26 cellular contexts compared by ENCODE assay signal in genomic region chr5:17090839-17091238, GRCh38.
"Had no signal": no experiment of that assay in that cellular context is flagged by ENCODE, and none has a peak within 500 bp of the region (broad histone marks: within the 10 kb centered on the region; RNA-seq: fewer than 3 reads in every experiment).

No MANE protein-coding gene starts in this region.

- DNase-seq: activated CD4-positive, alpha-beta T cell treated with anti-CD3 and anti-CD28 coated beads, Interleukin-2, amount 10 ng/mL, durations not matched to agents 7 days and 5 days; activated CD8-positive, alpha-beta memory T cell treated with anti-CD3 and anti-CD28 coated beads, Interleukin-2, amount 10 ng/mL, durations not matched to agents 7 days and 5 days; activated CD8-positive, alpha-beta T cell treated with anti-CD3 and anti-CD28 coated beads for 36 hours; activated effector memory CD4-positive, alpha-beta T cell treated with anti-CD3 and anti-CD28 coated beads, Interleukin-2, amount 50 U/mL, for 16 hours; activated naive CD4-positive, alpha-beta T cell treated with anti-CD3 and anti-CD28 coated beads, Interleukin-2, amount 10 ng/mL, durations not matched to agents 7 days and 5 days; activated T-cell treated with anti-CD3 and anti-CD28 coated beads for 4 hours; amygdala; colonic mucosa; endodermal cell; esophagus squamous epithelium; gastrocnemius medialis; hypothalamus; left ventricle myocardium superior; mammary epithelial cell; midbrain; ovary; psoas muscle; stimulated activated CD4-positive, alpha-beta T cell treated with anti-CD3 and anti-CD28 coated beads, Interleukin-4, amount 100 ng/mL, for 4 hours; stimulated activated naive CD8-positive, alpha-beta T cell treated with anti-CD3 and anti-CD28 coated beads, Interleukin-15, amount 100 ng/mL, for 72 hours; tibial artery had no signal

- H3K27ac ChIP-seq: colonic mucosa, esophagus squamous epithelium, gastrocnemius medialis, neutrophil, ovary, psoas muscle, right atrium auricular region, tibial artery, VCaP had no signal

- ATAC-seq: activated CD4-positive, CD25-positive, alpha-beta regulatory T cell treated with anti-CD3 and anti-CD28 coated beads, Interleukin-2, amount 50 U/mL, for 24 hours; activated CD8-positive, alpha-beta memory T cell treated with anti-CD3 and anti-CD28 coated beads, Interleukin-2, amount 10 ng/mL, durations not matched to agents 7 days and 5 days; activated CD8-positive, alpha-beta T cell treated with anti-CD3 and anti-CD28 coated beads for 36 hours; gastrocnemius medialis; left ventricle myocardium superior; natural killer cell treated with Interleukin-12 subunit alpha and Interleukin-12 subunit beta and Interleukin-15 and Interleukin-18, amount 100 ng/mL, for 72 hours; psoas muscle; stimulated activated naive CD8-positive, alpha-beta T cell treated with anti-CD3 and anti-CD28 coated beads, Interleukin-15, amount 100 ng/mL, for 72 hours had no signal

- H3K4me1 ChIP-seq: colonic mucosa, gastrocnemius medialis, psoas muscle, right atrium auricular region had no signal

- H3K36me3 ChIP-seq: colonic mucosa, esophagus squamous epithelium, gastrocnemius medialis, neutrophil, ovary, right atrium auricular region, tibial artery had no signal

- H3K4me3 ChIP-seq: colonic mucosa, esophagus squamous epithelium, gastrocnemius medialis, ovary, psoas muscle, right atrium auricular region, tibial artery had no signal

- FAIRE-seq: bronchial epithelial cell had no signal

- H3K27me3 ChIP-seq: colonic mucosa, esophagus squamous epithelium, gastrocnemius medialis, neutrophil, ovary, right atrium auricular region, tibial artery had no signal

- H3K9me3 ChIP-seq: colonic mucosa, esophagus squamous epithelium, gastrocnemius medialis, neutrophil, ovary, psoas muscle, right atrium auricular region, tibial artery had no signal
